In the genomic region with DNA sequence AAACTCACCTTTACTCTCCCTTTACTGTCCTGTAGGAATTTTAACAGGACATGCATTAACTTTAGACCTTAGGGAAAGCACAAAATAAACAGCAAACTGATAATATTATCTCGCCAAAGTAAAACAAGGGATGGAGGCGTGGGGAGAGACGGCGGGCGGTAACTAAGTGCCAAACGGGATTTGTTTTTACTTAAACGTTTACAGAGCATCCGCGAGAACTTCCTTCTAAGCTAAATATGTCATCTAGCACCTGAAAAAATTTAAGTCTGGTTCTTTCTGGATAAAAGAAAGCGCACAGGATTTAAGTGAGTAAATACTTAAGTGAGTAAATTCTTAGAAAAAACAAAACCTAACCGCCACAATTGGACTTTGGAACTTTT, we compare ENCODE assay signal across 8 cellular contexts.
DNase-seq lines count a peak whose midpoint lies in the region; ATAC-seq, FAIRE-seq and TF ChIP-seq lines count a peak whose summit lies in the region.

No MANE protein-coding gene starts in this region.

- peak overlapping the region; percentile 63 for H3K4me2 ChIP-seq in A549

- no peak for TF ChIP-seq EP300 in A549 (IDR thresholded peaks at IDR 0.05)

- no peak for TF ChIP-seq RAD21 in A549 (conservative IDR thresholded peaks at IDR 0.05 in 1 of 2, IDR thresholded peaks at IDR 0.05 in 1 of 2)

- intact Hi-C loops in activated CD8-positive, alpha-beta T cell treated with anti-CD3 and anti-CD28 coated beads for 36 hours (cut with micrococcal nuclease), result no loop called here

- H3K4me3 ChIP-seq in A549, result peak overlapping the region; percentile 52
- H3K4me3 ChIP-seq in iPS-18c (ENCODE audit: insufficient read depth, low read depth, low read length), result peak overlapping the region; percentile 32; the same call in 1 of the 2 replicates

- peak overlapping the region; percentile 82 to 85 for H3K27ac ChIP-seq in A549

- H3K4me1 ChIP-seq in A549, result peaks cover 2% of the 10 kb centered on the region; the same call in 1 of the 3 replicates

- H3K9me3 Mint-ChIP-seq in activated CD8-positive, alpha-beta T cell treated with anti-CD3 and anti-CD28 coated beads for 36 hours, result peaks cover 5% of the 10 kb centered on the region
- peaks cover under 1% of the 10 kb centered on the region for H3K9me3 Mint-ChIP-seq in stimulated activated memory B cell treated with anti-CD40 and anti-IgM and Interleukin-4, amounts not matched to agents 10 μg/mL and 1 μg/mL and 100 μg/mL, for 72 hours

- peaks cover 8% of the 10 kb centered on the region for H3K27me3 Mint-ChIP-seq in activated CD8-positive, alpha-beta T cell treated with anti-CD3 and anti-CD28 coated beads for 36 hours
- peaks cover 38% of the 10 kb centered on the region for H3K27me3 Mint-ChIP-seq in stimulated activated memory B cell treated with anti-CD40 and anti-IgM and Interleukin-4, amounts not matched to agents 10 μg/mL and 1 μg/mL and 100 μg/mL, for 72 hours

- CTCF ChIA-PET in A549 (lab: Yijun Ruan, JAX), result interaction anchor here (0.7 to 1.0 kb wide), 3 partner anchors 9 to 157 kb away, joined by 3 read pairs; no protein-coding TSS in a partner anchor
- CTCF ChIA-PET in activated CD8-positive, alpha-beta T cell treated with anti-CD3 and anti-CD28 coated beads for 36 hours (lab: Charles Lee), result interaction anchor here (1.3 to 2.3 kb wide), 3 partner anchors 11 to 59 kb away, joined by 3 to 6 read pairs (median 3); no protein-coding TSS in a partner anchor

- POLR2A ChIA-PET in A549 (lab: Yijun Ruan, JAX), result interaction anchor here (0.6 kb wide), 1 partner anchor 83 kb away, joined by 3 read pairs; no protein-coding TSS in a partner anchor
- POLR2A ChIA-PET in activated CD8-positive, alpha-beta T cell treated with anti-CD3 and anti-CD28 coated beads for 36 hours (lab: Charles Lee), result interaction anchor here (0.6 to 1.1 kb wide), 3 partner anchors 50 to 527 kb away, joined by 3 read pairs; no protein-coding TSS in a partner anchor

- in situ Hi-C loops in GM13976 (cut with MboI; ENCODE audit: low sequenced_read_pairs, unreplicated experiment), result no loop called here

- no peak for TF ChIP-seq CTCF in A549 (IDR thresholded peaks at IDR 0.05)
- TF ChIP-seq CTCF in activated CD8-positive, alpha-beta T cell treated with anti-CD3 and anti-CD28 coated beads for 36 hours (IDR thresholded peaks at IDR 0.05), result no peak
- TF ChIP-seq CTCF in GM13976 (IDR thresholded peaks at IDR 0.05; ENCODE audit: borderline replicate concordance, control extremely low read depth, extremely low read depth, insufficient read depth, missing control alignments), result no peak

- H3K4me1 Mint-ChIP-seq in activated CD8-positive, alpha-beta T cell treated with anti-CD3 and anti-CD28 coated beads for 36 hours (ENCODE audit: low read depth), result peaks cover 19% of the 10 kb centered on the region
- peaks cover 20% of the 10 kb centered on the region for H3K4me1 Mint-ChIP-seq in stimulated activated memory B cell treated with anti-CD40 and anti-IgM and Interleukin-4, amounts not matched to agents 10 μg/mL and 1 μg/mL and 100 μg/mL, for 72 hours

- no peak for TF ChIP-seq POLR2A in A549 (IDR thresholded peaks at IDR 0.05; ENCODE audit: low read length)

- DNase-seq in A549 (ENCODE audit: low read depth in 1 of 2, low spot score in 1 of 2), result peak in 1 of 2 experiments; percentile 40
- DNase-seq in activated CD8-positive, alpha-beta T cell treated with anti-CD3 and anti-CD28 coated beads for 36 hours, result no peak
- no peak for DNase-seq in GM13976 (ENCODE audit: low spot score)
- no peak for DNase-seq in NCI-H1694 treated with DMSO at 0.1 percent for 48 hours (lab: John Stamatoyannopoulos, UW)
- no peak for DNase-seq in OCI-M2 (lab: John Stamatoyannopoulos, UW; ENCODE audit: unreplicated experiment)

- H3K9me3 ChIP-seq in A549, result no peaks in the 10 kb centered on the region
- H3K9me3 ChIP-seq in iPS-18c (ENCODE audit: control insufficient read depth, insufficient read depth, low read length), result no peaks in the 10 kb centered on the region

- peak overlapping the region; percentile 78 for H3K4me3 Mint-ChIP-seq in activated CD8-positive, alpha-beta T cell treated with anti-CD3 and anti-CD28 coated beads for 36 hours
- H3K4me3 Mint-ChIP-seq in stimulated activated memory B cell treated with anti-CD40 and anti-IgM and Interleukin-4, amounts not matched to agents 10 μg/mL and 1 μg/mL and 100 μg/mL, for 72 hours, result peak overlapping the region; percentile 79

- ATAC-seq in A549 (peak in 1 of 2 experiments; percentile 40; a peak in 2 of 6 replicates), GM19452 (IDR thresholded peaks at IDR 0.05; ENCODE audit: unreplicated experiment) (peak; percentile 3)
- ATAC-seq in activated CD8-positive, alpha-beta T cell treated with anti-CD3 and anti-CD28 coated beads for 36 hours, result no peak
- no peak for ATAC-seq in stimulated activated memory B cell treated with anti-CD40 and anti-IgM and Interleukin-4, amounts not matched to agents 10 μg/mL and 1 μg/mL and 100 μg/mL, for 72 hours

- peaks cover 1% of the 10 kb centered on the region for H3K36me3 Mint-ChIP-seq in activated CD8-positive, alpha-beta T cell treated with anti-CD3 and anti-CD28 coated beads for 36 hours (ENCODE audit: low read depth)
- H3K36me3 Mint-ChIP-seq in stimulated activated memory B cell treated with anti-CD40 and anti-IgM and Interleukin-4, amounts not matched to agents 10 μg/mL and 1 μg/mL and 100 μg/mL, for 72 hours, result no peaks in the 10 kb centered on the region

- no peak for FAIRE-seq in A549 (lab: Jason Lieb, UNC)

- peak overlapping the region; percentile 87 for H3K27ac Mint-ChIP-seq in activated CD8-positive, alpha-beta T cell treated with anti-CD3 and anti-CD28 coated beads for 36 hours
- no peak overlapping the region for H3K27ac Mint-ChIP-seq in stimulated activated memory B cell treated with anti-CD40 and anti-IgM and Interleukin-4, amounts not matched to agents 10 μg/mL and 1 μg/mL and 100 μg/mL, for 72 hours

- WGBS in A549 (ENCODE audit: missing lambda C conversion rate), result 2% methylated on average over 11 of the region's 11 CpGs

TF ChIP-seq in A549, 52 proteins besides CTCF, POLR2A, EP300 and RAD21:
- TF ChIP-seq CHD2 (IDR thresholded peaks at IDR 0.05; ENCODE audit: low read length, partially characterized antibody) (no peak), JUNB (IDR thresholded peaks at IDR 0.05) (no peak), HOXA7 (CRISPR knock-in tag; IDR thresholded peaks at IDR 0.05) (no peak), PHF8 (IDR thresholded peaks at IDR 0.05; ENCODE audit: borderline replicate concordance, low read depth) (no peak)
- TF ChIP-seq, protein P1, sequence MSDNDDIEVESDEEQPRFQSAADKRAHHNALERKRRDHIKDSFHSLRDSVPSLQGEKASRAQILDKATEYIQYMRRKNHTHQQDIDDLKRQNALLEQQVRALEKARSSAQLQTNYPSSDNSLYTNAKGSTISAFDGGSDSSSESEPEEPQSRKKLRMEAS (IDR thresholded peaks at IDR 0.05), result no peak
